Comparison of ENCODE assay signal across 10 cellular contexts in the genomic region with DNA sequence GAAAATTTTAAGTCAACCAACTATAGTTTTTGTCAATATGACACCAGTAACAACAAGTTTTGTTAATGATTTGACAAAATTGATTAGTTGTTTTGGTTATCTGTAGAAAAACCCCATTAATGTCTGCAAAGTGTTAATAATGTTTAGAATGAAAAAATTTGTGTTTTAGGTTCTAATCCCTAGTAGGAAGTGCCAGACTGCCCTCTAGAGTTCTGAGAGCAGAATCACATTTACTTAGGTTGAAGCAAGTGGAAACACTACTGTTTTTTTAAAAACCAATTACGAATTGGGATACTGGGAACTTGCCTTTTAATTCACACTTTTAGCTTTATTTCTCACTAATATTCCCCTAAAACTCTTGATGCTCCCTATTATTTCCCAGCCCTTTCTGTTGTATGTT.
DNase-seq lines count a peak whose midpoint lies in the region; ATAC-seq and TF ChIP-seq lines count a peak whose summit lies in the region.
"Had no signal": no experiment of that assay in that cellular context is flagged by ENCODE, and none has a peak within 500 bp of the region (broad histone marks: within the 10 kb centered on the region; RNA-seq: fewer than 3 reads in every experiment).

No MANE protein-coding gene starts in this region.

- no peaks in the 10 kb centered on the region for H3K9me3 Mint-ChIP-seq in effector memory CD8-positive, alpha-beta T cell

- no peaks in the 10 kb centered on the region for H3K9me2 ChIP-seq in DOHH2 (replicated peaks; ENCODE audit: control insufficient read depth, low read length)

- peak in 1 of 2 donors; percentile 67 for TF ChIP-seq RAD21 in liver (IDR thresholded peaks at IDR 0.05)

- 10% methylated on average over 1 of the region's 1 CpG for WGBS in liver

- H3K4me2 ChIP-seq in DOHH2 (ENCODE audit: low read length): no peak overlapping the region

- no peaks in the 10 kb centered on the region for H3K4me1 Mint-ChIP-seq in effector memory CD8-positive, alpha-beta T cell (ENCODE audit: low read depth in 2 of 2)

- H3K4me3 Mint-ChIP-seq in effector memory CD8-positive, alpha-beta T cell: no peak overlapping the region

- no peaks in the 10 kb centered on the region for H3K27me3 Mint-ChIP-seq in effector memory CD8-positive, alpha-beta T cell

- H3K79me2 ChIP-seq in DOHH2 (ENCODE audit: control insufficient read depth, low read length): no peaks in the 10 kb centered on the region

- no peaks in the 10 kb centered on the region for H3K9me3 ChIP-seq in DOHH2 (ENCODE audit: control insufficient read depth, insufficient read depth, low read length)
- no peaks in the 10 kb centered on the region for H3K9me3 ChIP-seq in liver (ENCODE audit: control insufficient read depth in 4 of 4, low read length in 3 of 4)
- H3K9me3 ChIP-seq: sigmoid colon had no signal

- H3K4me3 ChIP-seq in DOHH2 (ENCODE audit: low read length) (no peak overlapping the region), liver (ENCODE audit: low read depth in 1 of 3, low read length in 3 of 3) (no peak overlapping the region)
- H3K4me3 ChIP-seq: sigmoid colon had no signal

- peak; percentile 41 for TF ChIP-seq CTCF in DOHH2 (IDR thresholded peaks at IDR 0.05; ENCODE audit: low read depth, low read length, poor library complexity, severe bottlenecking)
- TF ChIP-seq CTCF in liver (IDR thresholded peaks at IDR 0.05; ENCODE audit: low read depth, low read length, missing input control): peak; percentile 16

- DNase-seq in SK-MEL-5 (ENCODE audit: low read depth, low spot score) (peak; percentile 49), C1 segment of cervical spinal cord (lab: John Stamatoyannopoulos, UW) (no peak)
- no peak for DNase-seq in effector memory CD8-positive, alpha-beta T cell
- DNase-seq: effector CD4-positive, alpha-beta T cell; sigmoid colon had no signal

- H3K27ac Mint-ChIP-seq in effector memory CD8-positive, alpha-beta T cell: no peak overlapping the region

- no peak overlapping the region for H3K9ac ChIP-seq in liver (ENCODE audit: low read depth in 1 of 2, low read length in 2 of 2)

- H3K36me3 Mint-ChIP-seq in effector memory CD8-positive, alpha-beta T cell (ENCODE audit: insufficient read depth): no peaks in the 10 kb centered on the region

- H3K27me3 ChIP-seq in DOHH2 (ENCODE audit: control insufficient read depth, low read length) (no peaks in the 10 kb centered on the region), liver (ENCODE audit: control insufficient read depth in 4 of 4, insufficient read depth in 4 of 4, low read length in 3 of 4) (no peaks in the 10 kb centered on the region)
- H3K27me3 ChIP-seq: sigmoid colon had no signal

- H4K20me1 ChIP-seq in DOHH2 (ENCODE audit: control insufficient read depth, insufficient read depth, low read depth, low read length): no peaks in the 10 kb centered on the region

- peak; percentile 74 for ATAC-seq in HG03342 (IDR thresholded peaks at IDR 0.05; ENCODE audit: unreplicated experiment)
- ATAC-seq in GM19324 (IDR thresholded peaks at IDR 0.05; ENCODE audit: low FRiP score, unreplicated experiment): no peak
- no peak for ATAC-seq in HG03460 (IDR thresholded peaks at IDR 0.05; ENCODE audit: unreplicated experiment)
- ATAC-seq in effector memory CD8-positive, alpha-beta T cell (replicated peaks): no peak

- in situ Hi-C loops in SK-MEL-5 (cut with HindIII; ENCODE audit: low pct_unique_long_range_greater_than_20kb, low sequenced_read_pairs): no loop called here

- H3F3A ChIP-seq in DOHH2 (ENCODE audit: control insufficient read depth, insufficient read depth): no peaks in the 10 kb centered on the region

- H3K4me1 ChIP-seq in DOHH2 (ENCODE audit: control insufficient read depth, low read length) (no peaks in the 10 kb centered on the region), liver (ENCODE audit: control insufficient read depth in 4 of 4, insufficient read depth in 4 of 4, low read length in 3 of 4) (no peaks in the 10 kb centered on the region)
- H3K4me1 ChIP-seq: sigmoid colon had no signal

- H3K36me3 ChIP-seq in DOHH2 (ENCODE audit: control insufficient read depth, low read length) (no peaks in the 10 kb centered on the region), liver (ENCODE audit: control insufficient read depth in 4 of 4, insufficient read depth in 3 of 4, low read depth in 1 of 4, low read length in 3 of 4) (no peaks in the 10 kb centered on the region)
- H3K36me3 ChIP-seq: sigmoid colon had no signal

- H3K27ac ChIP-seq in DOHH2 (ENCODE audit: low read depth, low read length) (no peak overlapping the region), liver (ENCODE audit: low read depth in 1 of 2, low read length in 2 of 2) (no peak overlapping the region)
- H3K27ac ChIP-seq: sigmoid colon had no signal

TF ChIP-seq in liver, 16 proteins besides CTCF, POLR2A, EP300 and RAD21:
- TF ChIP-seq, protein P1, sequence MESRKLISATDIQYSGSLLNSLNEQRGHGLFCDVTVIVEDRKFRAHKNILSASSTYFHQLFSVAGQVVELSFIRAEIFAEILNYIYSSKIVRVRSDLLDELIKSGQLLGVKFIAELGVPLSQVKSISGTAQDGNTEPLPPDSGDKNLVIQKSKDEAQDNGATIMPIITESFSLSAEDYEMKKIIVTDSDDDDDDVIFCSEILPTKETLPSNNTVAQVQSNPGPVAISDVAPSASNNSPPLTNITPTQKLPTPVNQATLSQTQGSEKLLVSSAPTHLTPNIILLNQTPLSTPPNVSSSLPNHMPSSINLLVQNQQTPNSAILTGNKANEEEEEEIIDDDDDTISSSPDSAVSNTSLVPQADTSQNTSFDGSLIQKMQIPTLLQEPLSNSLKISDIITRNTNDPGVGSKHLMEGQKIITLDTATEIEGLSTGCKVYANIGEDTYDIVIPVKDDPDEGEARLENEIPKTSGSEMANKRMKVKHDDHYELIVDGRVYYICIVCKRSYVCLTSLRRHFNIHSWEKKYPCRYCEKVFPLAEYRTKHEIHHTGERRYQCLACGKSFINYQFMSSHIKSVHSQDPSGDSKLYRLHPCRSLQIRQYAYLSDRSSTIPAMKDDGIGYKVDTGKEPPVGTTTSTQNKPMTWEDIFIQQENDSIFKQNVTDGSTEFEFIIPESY (IDR thresholded peaks at IDR 0.05): no peak
- TF ChIP-seq FOXA1 (IDR thresholded peaks at IDR 0.05): no peak
- no peak for TF ChIP-seq HNF4G (IDR thresholded peaks at IDR 0.05)
- TF ChIP-seq, protein P2, sequence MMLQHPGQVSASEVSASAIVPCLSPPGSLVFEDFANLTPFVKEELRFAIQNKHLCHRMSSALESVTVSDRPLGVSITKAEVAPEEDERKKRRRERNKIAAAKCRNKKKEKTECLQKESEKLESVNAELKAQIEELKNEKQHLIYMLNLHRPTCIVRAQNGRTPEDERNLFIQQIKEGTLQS (IDR thresholded peaks at IDR 0.05): no peak
- no peak for TF ChIP-seq TAF1 (conservative IDR thresholded peaks at IDR 0.05)
- TF ChIP-seq SP1 (IDR thresholded peaks at IDR 0.05): no peak
- TF ChIP-seq JUND (IDR thresholded peaks at IDR 0.05): no peak
- TF ChIP-seq, protein P3, sequence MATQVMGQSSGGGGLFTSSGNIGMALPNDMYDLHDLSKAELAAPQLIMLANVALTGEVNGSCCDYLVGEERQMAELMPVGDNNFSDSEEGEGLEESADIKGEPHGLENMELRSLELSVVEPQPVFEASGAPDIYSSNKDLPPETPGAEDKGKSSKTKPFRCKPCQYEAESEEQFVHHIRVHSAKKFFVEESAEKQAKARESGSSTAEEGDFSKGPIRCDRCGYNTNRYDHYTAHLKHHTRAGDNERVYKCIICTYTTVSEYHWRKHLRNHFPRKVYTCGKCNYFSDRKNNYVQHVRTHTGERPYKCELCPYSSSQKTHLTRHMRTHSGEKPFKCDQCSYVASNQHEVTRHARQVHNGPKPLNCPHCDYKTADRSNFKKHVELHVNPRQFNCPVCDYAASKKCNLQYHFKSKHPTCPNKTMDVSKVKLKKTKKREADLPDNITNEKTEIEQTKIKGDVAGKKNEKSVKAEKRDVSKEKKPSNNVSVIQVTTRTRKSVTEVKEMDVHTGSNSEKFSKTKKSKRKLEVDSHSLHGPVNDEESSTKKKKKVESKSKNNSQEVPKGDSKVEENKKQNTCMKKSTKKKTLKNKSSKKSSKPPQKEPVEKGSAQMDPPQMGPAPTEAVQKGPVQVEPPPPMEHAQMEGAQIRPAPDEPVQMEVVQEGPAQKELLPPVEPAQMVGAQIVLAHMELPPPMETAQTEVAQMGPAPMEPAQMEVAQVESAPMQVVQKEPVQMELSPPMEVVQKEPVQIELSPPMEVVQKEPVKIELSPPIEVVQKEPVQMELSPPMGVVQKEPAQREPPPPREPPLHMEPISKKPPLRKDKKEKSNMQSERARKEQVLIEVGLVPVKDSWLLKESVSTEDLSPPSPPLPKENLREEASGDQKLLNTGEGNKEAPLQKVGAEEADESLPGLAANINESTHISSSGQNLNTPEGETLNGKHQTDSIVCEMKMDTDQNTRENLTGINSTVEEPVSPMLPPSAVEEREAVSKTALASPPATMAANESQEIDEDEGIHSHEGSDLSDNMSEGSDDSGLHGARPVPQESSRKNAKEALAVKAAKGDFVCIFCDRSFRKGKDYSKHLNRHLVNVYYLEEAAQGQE (IDR thresholded peaks at IDR 0.05): no peak
- TF ChIP-seq HNF4A (conservative IDR thresholded peaks at IDR 0.05): no peak
- no peak for TF ChIP-seq FOXA2 (IDR thresholded peaks at IDR 0.05)
- TF ChIP-seq NR2F2 (IDR thresholded peaks at IDR 0.05): no peak
- no peak for TF ChIP-seq GABPA (IDR thresholded peaks at IDR 0.05 in 1 of 2, conservative IDR thresholded peaks at IDR 0.05 in 1 of 2)
- TF ChIP-seq YY1 (IDR thresholded peaks at IDR 0.05): no peak
